1 cellular context compared by ENCODE assay signal in genomic region chr3:169772951-169773816, GRCh38.
TF ChIP-seq lines count a peak whose summit lies in the region.

Gene MYNN, plus strand, starts transcription at chr3:169773396. Its CDS starts 900 bp downstream, at chr3:169774296.

TF ChIP-seq in K562, 482 proteins besides CTCF, POLR2A, EP300 and RAD21 (continued from another document and continues in another):
- TF ChIP-seq ZNF778 (CRISPR knock-in tag; IDR thresholded peaks at IDR 0.05), result no peak
- no peak for TF ChIP-seq RBM25 (IDR thresholded peaks at IDR 0.05; ENCODE audit: low read depth, low read length, severe bottlenecking)
- TF ChIP-seq ZNF174 (CRISPR knock-in tag; IDR thresholded peaks at IDR 0.05), result no peak
- no peak for TF ChIP-seq ZNF280B (CRISPR knock-in tag; IDR thresholded peaks at IDR 0.05)
- TF ChIP-seq HDAC6 (IDR thresholded peaks at IDR 0.05; ENCODE audit: low read depth, low read length), result no peak
- TF ChIP-seq HMBOX1 (IDR thresholded peaks at IDR 0.05), result no peak; the same call in 1 of the 2 replicates
- TF ChIP-seq MNT (conservative IDR thresholded peaks at IDR 0.05), result peak; percentile 56 to 76; a peak in 3 of 4 replicates
- TF ChIP-seq ZNF444 (CRISPR knock-in tag; IDR thresholded peaks at IDR 0.05), result no peak
- TF ChIP-seq HNRNPH1 (optimal IDR thresholded peaks at IDR 0.05; ENCODE audit: low read depth, low read length), result no peak
- no peak for TF ChIP-seq ZNF655 (CRISPR knock-in tag; IDR thresholded peaks at IDR 0.05)
- no peak for TF ChIP-seq CBX3 (IDR thresholded peaks at IDR 0.05; ENCODE audit: borderline replicate concordance in 1 of 2, low read length in 2 of 2)
- TF ChIP-seq NCOR1 (IDR thresholded peaks at IDR 0.05), result peak; percentile 43
- peak in 1 of 2 experiments; percentile 58; a peak in 1 of 4 replicates for TF ChIP-seq NONO (IDR thresholded peaks at IDR 0.05; ENCODE audit: low read depth in 2 of 2, low read length in 1 of 2)
- no peak for TF ChIP-seq GATAD2B (IDR thresholded peaks at IDR 0.05; ENCODE audit: borderline replicate concordance)
- peak; percentile 49; the same call in 1 of the 2 replicates for TF ChIP-seq HMGXB4 (CRISPR knock-in tag; IDR thresholded peaks at IDR 0.05)
- TF ChIP-seq MXI1 (IDR thresholded peaks at IDR 0.05; ENCODE audit: low read depth, low read length), result no peak
- TF ChIP-seq POLR2AphosphoS2 (IDR thresholded peaks at IDR 0.05; ENCODE audit: low read length), result peak; percentile 93
- no peak for TF ChIP-seq ZNF639 (CRISPR knock-in tag; conservative IDR thresholded peaks at IDR 0.05 in 1 of 2, IDR thresholded peaks at IDR 0.05 in 1 of 2)
- TF ChIP-seq MAFK (IDR thresholded peaks at IDR 0.05; ENCODE audit: low read length), result no peak
- TF ChIP-seq ETV6 (IDR thresholded peaks at IDR 0.05; ENCODE audit: borderline replicate concordance in 1 of 2, low read depth in 2 of 2, low read length in 1 of 2), result no peak; a peak in 1 of 4 replicates
- TF ChIP-seq ETV6 (CRISPR knock-in tag; IDR thresholded peaks at IDR 0.05; ENCODE audit: borderline replicate concordance), result no peak
- TF ChIP-seq TCF7L2 (IDR thresholded peaks at IDR 0.05; ENCODE audit: low read depth, low read length), result no peak
- TF ChIP-seq ZBTB49 (CRISPR knock-in tag; IDR thresholded peaks at IDR 0.05; ENCODE audit: borderline replicate concordance), result no peak
- TF ChIP-seq ESRRA (IDR thresholded peaks at IDR 0.05; ENCODE audit: borderline replicate concordance, low read depth), result peak; percentile 46; the same call in 1 of the 2 replicates
- TF ChIP-seq NFRKB (IDR thresholded peaks at IDR 0.05; ENCODE audit: low read depth), result peak; percentile 93
- TF ChIP-seq PREB (CRISPR knock-in tag; IDR thresholded peaks at IDR 0.05), result no peak
- TF ChIP-seq TBP (optimal IDR thresholded peaks at IDR 0.05; ENCODE audit: low read depth, low read length), result peak; percentile 85
- TF ChIP-seq ZNF740 (CRISPR knock-in tag; IDR thresholded peaks at IDR 0.05), result 0 out of 2 replicates have a peak, but pooled peaks have one; percentile 31
- no peak for TF ChIP-seq ZNF740 (tag; IDR thresholded peaks at IDR 0.05)
- TF ChIP-seq MCM5 (IDR thresholded peaks at IDR 0.05; ENCODE audit: low read depth), result no peak
- TF ChIP-seq ZNF212 (CRISPR knock-in tag; IDR thresholded peaks at IDR 0.05), result no peak
- no peak for TF ChIP-seq GTF2B (IDR thresholded peaks at IDR 0.05; ENCODE audit: extremely low read depth, insufficient read length)
- TF ChIP-seq HES1 (IDR thresholded peaks at IDR 0.05; ENCODE audit: low read depth), result no peak
- TF ChIP-seq FOXK1 (CRISPR knock-in tag; IDR thresholded peaks at IDR 0.05; ENCODE audit: borderline replicate concordance), result peak; percentile 80; the same call in 1 of the 2 replicates
- TF ChIP-seq KHSRP (IDR thresholded peaks at IDR 0.05), result no peak
- TF ChIP-seq MIER1 (IDR thresholded peaks at IDR 0.05; ENCODE audit: low read depth), result no peak
- TF ChIP-seq MAFF (IDR thresholded peaks at IDR 0.05; ENCODE audit: low read length), result no peak
- TF ChIP-seq EZH2 (IDR thresholded peaks at IDR 0.05; ENCODE audit: borderline replicate concordance, low read depth, low read length), result no peak
- no peak for TF ChIP-seq ILF3 (IDR thresholded peaks at IDR 0.05; ENCODE audit: borderline replicate concordance)
- TF ChIP-seq RBM17 (IDR thresholded peaks at IDR 0.05; ENCODE audit: borderline replicate concordance, low read depth, low read length), result no peak
- no peak for TF ChIP-seq ARID3A (IDR thresholded peaks at IDR 0.05; ENCODE audit: borderline replicate concordance, low read depth, low read length)
- TF ChIP-seq HOMEZ (CRISPR knock-in tag; IDR thresholded peaks at IDR 0.05), result no peak
- no peak for TF ChIP-seq POLR3A (IDR thresholded peaks at IDR 0.05; ENCODE audit: borderline replicate concordance, extremely low read depth, insufficient read depth, insufficient read length)
- peak; percentile 71 for TF ChIP-seq RB1 (IDR thresholded peaks at IDR 0.05; ENCODE audit: low read depth)
- TF ChIP-seq ZNF184 (CRISPR knock-in tag; IDR thresholded peaks at IDR 0.05), result no peak
- no peak for TF ChIP-seq XRCC4 (IDR thresholded peaks at IDR 0.05; ENCODE audit: extremely low read depth, insufficient read depth, insufficient read length)
